2 cellular contexts compared by ENCODE assay signal in genomic region chr7:30321992-30322637, GRCh38.
TF ChIP-seq lines count a peak whose summit lies in the region.

No MANE protein-coding gene starts in this region.

TF ChIP-seq in GM23338, 12 proteins besides CTCF, POLR2A, EP300 and RAD21:
- no peak for TF ChIP-seq ZNF331 (CRISPR knock-in tag; IDR thresholded peaks at IDR 0.05; ENCODE audit: low read depth)
- no peak for TF ChIP-seq POLR2AphosphoS5 (IDR thresholded peaks at IDR 0.05; ENCODE audit: low read depth)
- TF ChIP-seq ZNF114 (CRISPR knock-in tag; IDR thresholded peaks at IDR 0.05) = no peak
- no peak for TF ChIP-seq EZH2phosphoT487 (IDR thresholded peaks at IDR 0.05; ENCODE audit: unreplicated experiment)
- no peak for TF ChIP-seq NANOG (IDR thresholded peaks at IDR 0.05; ENCODE audit: borderline replicate concordance)
- TF ChIP-seq STAT1 (IDR thresholded peaks at IDR 0.05; ENCODE audit: unreplicated experiment) = no peak
- no peak for TF ChIP-seq CREB1 (CRISPR knock-in tag; IDR thresholded peaks at IDR 0.05; ENCODE audit: low read depth)
- TF ChIP-seq JUNB (IDR thresholded peaks at IDR 0.05; ENCODE audit: unreplicated experiment) = no peak
- TF ChIP-seq REST (IDR thresholded peaks at IDR 0.05; ENCODE audit: unreplicated experiment) = no peak
- no peak for TF ChIP-seq EZH2 (IDR thresholded peaks at IDR 0.05; ENCODE audit: low read depth, unreplicated experiment)
- TF ChIP-seq ETS1 (IDR thresholded peaks at IDR 0.05) = no peak
- TF ChIP-seq ZNF462 (CRISPR knock-in tag; IDR thresholded peaks at IDR 0.05) = no peak

TF ChIP-seq in K562, 482 proteins besides CTCF, POLR2A, EP300 and RAD21:
- TF ChIP-seq ZBTB11 (CRISPR knock-in tag; IDR thresholded peaks at IDR 0.05) (peak in 1 of 3 experiments; percentile 45; a peak in 1 of 6 replicates), TRIM24 (IDR thresholded peaks at IDR 0.05) (no peak), BACH1 (tag; IDR thresholded peaks at IDR 0.05) (0 out of 2 replicates have a peak, but pooled peaks have one; percentile 29), MEIS2 (IDR thresholded peaks at IDR 0.05; ENCODE audit: partially characterized antibody) (peak; percentile 60)
